In the genomic region with DNA sequence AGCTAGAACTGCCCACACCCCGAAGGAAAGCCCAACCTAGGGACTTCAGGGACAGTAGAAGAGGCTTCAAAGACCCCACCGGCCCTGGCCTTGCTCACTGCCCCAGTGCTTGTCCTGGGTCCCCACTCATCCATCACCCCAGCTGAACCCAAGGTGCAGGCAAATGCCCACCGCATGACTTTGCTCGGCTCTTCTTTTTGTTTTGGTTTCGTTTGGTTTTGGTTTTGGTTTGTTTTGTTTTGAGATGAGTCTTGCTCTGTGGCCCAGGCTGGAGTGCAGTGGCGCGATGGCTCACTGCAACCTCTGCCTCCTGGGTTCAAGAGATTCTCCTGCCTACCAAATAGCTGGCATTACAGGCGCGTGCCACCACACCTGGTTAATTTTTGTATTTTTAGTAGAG, we compare ENCODE assay signal across 10 cellular contexts. TPM values are rescaled to one million over a fixed set of nuclear protein-coding genes. Genes with fewer than 3 reads are reported as not detected.
DNase-seq lines count a peak whose midpoint lies in the region; ATAC-seq and TF ChIP-seq lines count a peak whose summit lies in the region.
"Had no signal": no experiment of that assay in that cellular context is flagged by ENCODE, and none has a peak within 500 bp of the region (broad histone marks: within the 10 kb centered on the region; RNA-seq: fewer than 3 reads in every experiment).

No MANE protein-coding gene starts in this region.

- no peak for DNase-seq in WTC11 (ENCODE audit: low spot score)
- no peak for DNase-seq in sigmoid colon
- DNase-seq in NCI-H1105 (lab: John Stamatoyannopoulos, UW), result no peak
- DNase-seq in psoas muscle, result no peak
- DNase-seq in HAP-1 (ENCODE audit: low spot score in 2 of 2), result no peak
- no peak for DNase-seq in DMS153 treated with DMSO at 0.1 percent for 48 hours (lab: John Stamatoyannopoulos, UW; ENCODE audit: unreplicated experiment)

- no peak for TF ChIP-seq POLR2A in sigmoid colon (IDR thresholded peaks at IDR 0.05)

- no peak overlapping the region for H3K4me3 Mint-ChIP-seq in WTC11
- H3K4me3 Mint-ChIP-seq: brain, neural crest cell had no signal

- H3K9me3 ChIP-seq in sigmoid colon (no peaks in the 10 kb centered on the region), psoas muscle (no peaks in the 10 kb centered on the region), HAP-1 (no peaks in the 10 kb centered on the region)

- H3K4me3 ChIP-seq in sigmoid colon (no peak overlapping the region), psoas muscle (no peak overlapping the region), HAP-1 (no peak overlapping the region)

- in situ Hi-C loops in HAP-1 (cut with MboI; ENCODE audit: low sequenced_read_pairs), result no loop called here

- H3K27ac Mint-ChIP-seq in WTC11, result peak overlapping the region; percentile 82; the same call in 1 of the 2 replicates

- no peaks in the 10 kb centered on the region for H3K9me3 Mint-ChIP-seq in WTC11
- H3K9me3 Mint-ChIP-seq: brain, neural crest cell had no signal

- POLR2A ChIA-PET in WTC11 (lab: Charles Lee), result no interaction called here

- ATAC-seq in GM18867 (IDR thresholded peaks at IDR 0.05; ENCODE audit: unreplicated experiment) (peak; percentile 93), HG02852 (IDR thresholded peaks at IDR 0.05; ENCODE audit: unreplicated experiment) (peak; percentile 99), WTC11 (no peak), psoas muscle (no peak)

- no peaks in the 10 kb centered on the region for H3K27me3 ChIP-seq in sigmoid colon
- H3K27me3 ChIP-seq in psoas muscle (ENCODE audit: insufficient read depth in 3 of 3, low read length in 2 of 3), result no peaks in the 10 kb centered on the region
- H3K27me3 ChIP-seq in HAP-1 (ENCODE audit: low read depth), result no peaks in the 10 kb centered on the region

- H3K4me1 ChIP-seq in sigmoid colon (peaks cover 0 to 100% (median 97%) of the 10 kb centered on the region in 4 donors), psoas muscle (peaks cover 41% of the 10 kb centered on the region), HAP-1 (peaks cover 16% of the 10 kb centered on the region)

- intact Hi-C loops in sigmoid colon (cut with DNase I), result no loop called here
- intact Hi-C loops in psoas muscle (cut with DNase I), result no loop called here

- H3K36me3 ChIP-seq in sigmoid colon, result no peaks in the 10 kb centered on the region
- no peaks in the 10 kb centered on the region for H3K36me3 ChIP-seq in psoas muscle (ENCODE audit: insufficient read depth in 1 of 2, low read depth in 1 of 2)
- no peaks in the 10 kb centered on the region; the same call in 1 of the 2 replicates for H3K36me3 ChIP-seq in HAP-1 (replicated peaks)

- H3K4me1 Mint-ChIP-seq in WTC11, result peaks cover 31% of the 10 kb centered on the region

- no peak for TF ChIP-seq EP300 in sigmoid colon (IDR thresholded peaks at IDR 0.05)

- CTCF ChIA-PET in WTC11 (lab: Charles Lee), result interaction anchor here (1.0 to 2.9 kb wide), 5 partner anchors 9 to 83 kb away, joined by 3 to 19 read pairs (median 6); a partner anchor contains a TSS

- TF ChIP-seq CTCF in WTC11 (IDR thresholded peaks at IDR 0.05) (no peak), sigmoid colon (IDR thresholded peaks at IDR 0.05) (no peak), psoas muscle (IDR thresholded peaks at IDR 0.05) (no peak)

- no peaks in the 10 kb centered on the region for H3K36me3 Mint-ChIP-seq in WTC11
- H3K36me3 Mint-ChIP-seq: brain had no signal

- H3K27ac ChIP-seq in sigmoid colon, result peak overlapping the region; percentile 72 to 97 (median 90)
- no peak overlapping the region for H3K27ac ChIP-seq in psoas muscle

- no peaks in the 10 kb centered on the region for H3K27me3 Mint-ChIP-seq in WTC11 (ENCODE audit: low read depth)
- H3K27me3 Mint-ChIP-seq: brain had no signal

- 61 to 72% methylated on average over 9 of the region's 9 CpGs for WGBS in sigmoid colon, 2 donors
- whole genome bisulfite sequencing in psoas muscle, 3 donors, result 75 to 83% (median 80%) methylated on average over 9 of the region's 9 CpGs

TF ChIP-seq in WTC11, 78 proteins besides CTCF, POLR2A, EP300 and RAD21:
- TF ChIP-seq OVOL2 (CRISPR knock-in tag; IDR thresholded peaks at IDR 0.05; ENCODE audit: borderline replicate concordance) (no peak), CREB1 (CRISPR knock-in tag; IDR thresholded peaks at IDR 0.05) (no peak)
- TF ChIP-seq, protein P1, sequence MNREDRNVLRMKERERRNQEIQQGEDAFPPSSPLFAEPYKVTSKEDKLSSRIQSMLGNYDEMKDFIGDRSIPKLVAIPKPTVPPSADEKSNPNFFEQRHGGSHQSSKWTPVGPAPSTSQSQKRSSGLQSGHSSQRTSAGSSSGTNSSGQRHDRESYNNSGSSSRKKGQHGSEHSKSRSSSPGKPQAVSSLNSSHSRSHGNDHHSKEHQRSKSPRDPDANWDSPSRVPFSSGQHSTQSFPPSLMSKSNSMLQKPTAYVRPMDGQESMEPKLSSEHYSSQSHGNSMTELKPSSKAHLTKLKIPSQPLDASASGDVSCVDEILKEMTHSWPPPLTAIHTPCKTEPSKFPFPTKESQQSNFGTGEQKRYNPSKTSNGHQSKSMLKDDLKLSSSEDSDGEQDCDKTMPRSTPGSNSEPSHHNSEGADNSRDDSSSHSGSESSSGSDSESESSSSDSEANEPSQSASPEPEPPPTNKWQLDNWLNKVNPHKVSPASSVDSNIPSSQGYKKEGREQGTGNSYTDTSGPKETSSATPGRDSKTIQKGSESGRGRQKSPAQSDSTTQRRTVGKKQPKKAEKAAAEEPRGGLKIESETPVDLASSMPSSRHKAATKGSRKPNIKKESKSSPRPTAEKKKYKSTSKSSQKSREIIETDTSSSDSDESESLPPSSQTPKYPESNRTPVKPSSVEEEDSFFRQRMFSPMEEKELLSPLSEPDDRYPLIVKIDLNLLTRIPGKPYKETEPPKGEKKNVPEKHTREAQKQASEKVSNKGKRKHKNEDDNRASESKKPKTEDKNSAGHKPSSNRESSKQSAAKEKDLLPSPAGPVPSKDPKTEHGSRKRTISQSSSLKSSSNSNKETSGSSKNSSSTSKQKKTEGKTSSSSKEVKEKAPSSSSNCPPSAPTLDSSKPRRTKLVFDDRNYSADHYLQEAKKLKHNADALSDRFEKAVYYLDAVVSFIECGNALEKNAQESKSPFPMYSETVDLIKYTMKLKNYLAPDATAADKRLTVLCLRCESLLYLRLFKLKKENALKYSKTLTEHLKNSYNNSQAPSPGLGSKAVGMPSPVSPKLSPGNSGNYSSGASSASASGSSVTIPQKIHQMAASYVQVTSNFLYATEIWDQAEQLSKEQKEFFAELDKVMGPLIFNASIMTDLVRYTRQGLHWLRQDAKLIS (CRISPR knock-in tag; IDR thresholded peaks at IDR 0.05; ENCODE audit: borderline replicate concordance), result no peak
- TF ChIP-seq, protein P2, sequence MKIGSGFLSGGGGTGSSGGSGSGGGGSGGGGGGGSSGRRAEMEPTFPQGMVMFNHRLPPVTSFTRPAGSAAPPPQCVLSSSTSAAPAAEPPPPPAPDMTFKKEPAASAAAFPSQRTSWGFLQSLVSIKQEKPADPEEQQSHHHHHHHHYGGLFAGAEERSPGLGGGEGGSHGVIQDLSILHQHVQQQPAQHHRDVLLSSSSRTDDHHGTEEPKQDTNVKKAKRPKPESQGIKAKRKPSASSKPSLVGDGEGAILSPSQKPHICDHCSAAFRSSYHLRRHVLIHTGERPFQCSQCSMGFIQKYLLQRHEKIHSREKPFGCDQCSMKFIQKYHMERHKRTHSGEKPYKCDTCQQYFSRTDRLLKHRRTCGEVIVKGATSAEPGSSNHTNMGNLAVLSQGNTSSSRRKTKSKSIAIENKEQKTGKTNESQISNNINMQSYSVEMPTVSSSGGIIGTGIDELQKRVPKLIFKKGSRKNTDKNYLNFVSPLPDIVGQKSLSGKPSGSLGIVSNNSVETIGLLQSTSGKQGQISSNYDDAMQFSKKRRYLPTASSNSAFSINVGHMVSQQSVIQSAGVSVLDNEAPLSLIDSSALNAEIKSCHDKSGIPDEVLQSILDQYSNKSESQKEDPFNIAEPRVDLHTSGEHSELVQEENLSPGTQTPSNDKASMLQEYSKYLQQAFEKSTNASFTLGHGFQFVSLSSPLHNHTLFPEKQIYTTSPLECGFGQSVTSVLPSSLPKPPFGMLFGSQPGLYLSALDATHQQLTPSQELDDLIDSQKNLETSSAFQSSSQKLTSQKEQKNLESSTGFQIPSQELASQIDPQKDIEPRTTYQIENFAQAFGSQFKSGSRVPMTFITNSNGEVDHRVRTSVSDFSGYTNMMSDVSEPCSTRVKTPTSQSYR (CRISPR knock-in tag; IDR thresholded peaks at IDR 0.05), result no peak
TF ChIP-seq in WTC11: peak in this region for 0.

RNA-seq across cellular contexts. Expression of a gene that starts 9.0 kb away (rescaled TPM):
- total RNA-seq in WTC11 (2021) (28.7 to 35.8 TPM (median 30.4 TPM) in 3 replicates), sigmoid colon (10 to 100 TPM; 11.4 to 31.9 (median 23.9) TPM), psoas muscle (10 to 100 TPM in 2 of 4 donors, 1 to 10 TPM in 2; 5.8 to 21.0 (median 9.9) TPM)
- polyA plus RNA-seq in sigmoid colon (10 to 100 TPM; 12.6 to 79.0 (median 49.9) TPM), psoas muscle (10 to 100 TPM in 1 of 3 donors, 1 to 10 TPM in 2; 1.8 to 10.8 (median 4.4) TPM)

RNA-seq across cellular contexts. Expression of a gene that starts 49.9 kb away (rescaled TPM):
- 1.2 to 2.0 TPM (median 1.5 TPM) in 3 replicates for total RNA-seq in WTC11 (2021)
- 10 to 100 TPM in 1 of 4 donors, 1 to 10 TPM in 3; 3.6 to 10.8 (median 7.0) TPM for total RNA-seq in sigmoid colon
- under 1 TPM in 1 of 3 donors, not detected in 2; 0.80 TPM for polyA plus RNA-seq in sigmoid colon
- total RNA-seq in psoas muscle, result under 1 TPM; 0.32 to 0.86 (median 0.62) TPM
- polyA plus RNA-seq in psoas muscle, result under 1 TPM; 0.12 to 0.18 (median 0.17) TPM

Comparison
In these comparisons a context has a peak if more than half of its experiments do, and no peak if none do; other contexts are left out.
1. ATAC-seq: peak in GM18867 (single experiment) and HG02852 (single experiment); none in WTC11 (single experiment) and psoas muscle (0 of 4).